18 cellular contexts compared by ENCODE assay signal in the genomic region with DNA sequence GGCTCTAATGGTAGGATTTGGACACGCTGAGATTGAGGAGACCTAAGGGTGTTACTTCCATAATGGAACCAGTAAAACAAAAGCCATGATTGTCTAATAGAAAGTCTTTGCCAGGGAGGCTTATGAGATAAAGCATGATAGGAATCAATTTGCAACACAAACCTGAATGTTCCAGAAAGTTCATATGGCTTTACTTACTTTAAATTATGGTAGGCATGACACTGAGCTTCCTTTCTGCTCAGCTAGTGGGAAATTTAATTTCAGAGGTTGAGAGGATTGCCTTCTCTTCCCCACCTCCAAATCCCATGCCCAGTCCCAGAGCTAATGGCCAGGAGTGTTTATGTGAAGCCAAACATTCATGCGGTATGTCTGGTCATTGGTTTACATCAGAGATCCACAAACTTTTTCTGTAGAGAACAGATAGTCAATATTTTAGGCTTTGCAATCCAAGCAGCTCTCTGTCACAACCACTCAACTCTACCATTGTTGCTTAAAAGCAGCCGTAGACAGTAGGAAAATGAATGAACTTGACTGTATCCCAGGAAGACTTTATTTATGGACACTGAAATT.
DNase-seq lines count a peak whose midpoint lies in the region; ATAC-seq and TF ChIP-seq lines count a peak whose summit lies in the region.
"Had no signal": no experiment of that assay in that cellular context is flagged by ENCODE, and none has a peak within 500 bp of the region (broad histone marks: within the 10 kb centered on the region; RNA-seq: fewer than 3 reads in every experiment).

No MANE protein-coding gene starts in this region.

- H3F3A ChIP-seq in GM23248 (ENCODE audit: insufficient read depth) (peaks cover 38% of the 10 kb centered on the region), SK-N-SH (replicated peaks; ENCODE audit: insufficient read depth) (peaks cover 27% of the 10 kb centered on the region)

- H3K27me3 Mint-ChIP-seq in activated T-helper 1 cell treated with anti-CD3 and anti-CD28 coated beads, Interleukin-12 subunit alpha, Interleukin-12 subunit beta, Interleukin-2, Interleukin-4 antibody, amounts not matched to agents 30 ng/mL and 10 ng/mL and 1 ng/mL, durations not matched to agents 14 hours and 24 hours and 36 hours (ENCODE audit: insufficient read depth) = peaks cover 43% of the 10 kb centered on the region

- H3K27me3 ChIP-seq in GM23248 (replicated peaks; ENCODE audit: insufficient read depth) = no peaks in the 10 kb centered on the region
- H3K27me3 ChIP-seq in SK-N-SH (ENCODE audit: insufficient read depth) = no peaks in the 10 kb centered on the region
- H3K27me3 ChIP-seq in stomach smooth muscle (ENCODE audit: control insufficient read depth in 1 of 2, insufficient read depth in 2 of 2, low read length in 2 of 2) = no peaks in the 10 kb centered on the region
- H3K27me3 ChIP-seq: body of pancreas, left lung had no signal

- peaks cover 21% of the 10 kb centered on the region for H3K4me1 Mint-ChIP-seq in activated T-helper 1 cell treated with anti-CD3 and anti-CD28 coated beads, Interleukin-12 subunit alpha, Interleukin-12 subunit beta, Interleukin-2, Interleukin-4 antibody, amounts not matched to agents 30 ng/mL and 10 ng/mL and 1 ng/mL, durations not matched to agents 14 hours and 24 hours and 36 hours (ENCODE audit: low read depth)

- no peak for TF ChIP-seq CTCF in SK-N-SH (IDR thresholded peaks at IDR 0.05)

- CTCF ChIA-PET in SK-N-SH (lab: Yijun Ruan, JAX) = interaction anchor here (1.4 to 2.1 kb wide), 2 partner anchors 16 to 63 kb away, joined by 3 to 6 read pairs; no protein-coding TSS in a partner anchor

- POLR2A ChIA-PET in SK-N-SH (lab: Yijun Ruan, JAX) = no interaction called here

- no peaks in the 10 kb centered on the region for H3K9me3 ChIP-seq in GM23248 (ENCODE audit: low read depth)
- H3K9me3 ChIP-seq in SK-N-SH = no peaks in the 10 kb centered on the region
- H3K9me3 ChIP-seq in stomach smooth muscle (ENCODE audit: control insufficient read depth in 2 of 2, low read length in 2 of 2) = no peaks in the 10 kb centered on the region
- H3K9me3 ChIP-seq: body of pancreas, left lung, thoracic aorta had no signal

- TF ChIP-seq RAD21 in SK-N-SH (IDR thresholded peaks at IDR 0.05; ENCODE audit: low read length) = no peak

- H3K4me3 ChIP-seq in GM23248 (no peak overlapping the region), SK-N-SH (ENCODE audit: low read depth in 2 of 2, low read length in 1 of 2) (no peak overlapping the region), stomach smooth muscle (ENCODE audit: low read length in 2 of 2) (no peak overlapping the region)
- H3K4me3 ChIP-seq: body of pancreas, left lung, thoracic aorta had no signal

- no peak overlapping the region for H3K4me3 Mint-ChIP-seq in activated T-helper 1 cell treated with anti-CD3 and anti-CD28 coated beads, Interleukin-12 subunit alpha, Interleukin-12 subunit beta, Interleukin-2, Interleukin-4 antibody, amounts not matched to agents 30 ng/mL and 10 ng/mL and 1 ng/mL, durations not matched to agents 14 hours and 24 hours and 36 hours
- H3K4me3 Mint-ChIP-seq: activated CD4-positive, alpha-beta T cell treated with anti-CD3 and anti-CD28 coated beads, Interleukin-2, amount 10 ng/mL, durations not matched to agents 7 days and 5 days; activated naive CD8-positive, alpha-beta T cell treated with anti-CD3 and anti-CD28 coated beads, Interleukin-2, amount 10 ng/mL, durations not matched to agents 7 days and 5 days had no signal

- no peak overlapping the region for H3K27ac Mint-ChIP-seq in activated T-helper 1 cell treated with anti-CD3 and anti-CD28 coated beads, Interleukin-12 subunit alpha, Interleukin-12 subunit beta, Interleukin-2, Interleukin-4 antibody, amounts not matched to agents 30 ng/mL and 10 ng/mL and 1 ng/mL, durations not matched to agents 14 hours and 24 hours and 36 hours
- H3K27ac Mint-ChIP-seq: activated CD4-positive, alpha-beta T cell treated with anti-CD3 and anti-CD28 coated beads, Interleukin-2, amount 10 ng/mL, durations not matched to agents 7 days and 5 days; activated naive CD8-positive, alpha-beta T cell treated with anti-CD3 and anti-CD28 coated beads, Interleukin-2, amount 10 ng/mL, durations not matched to agents 7 days and 5 days had no signal

- TF ChIP-seq EP300 in SK-N-SH (IDR thresholded peaks at IDR 0.05; ENCODE audit: borderline replicate concordance in 1 of 2, low read depth in 1 of 2, low read length in 1 of 2) = no peak

- WGBS in GM23248 (ENCODE audit: low coverage in 1 of 2, low lambda C conversion rate in 2 of 2, missing lambda C conversion rate in 2 of 2), 2 experiments = 96 to 100% methylated on average over 3 of the region's 3 CpGs
- 86% methylated on average over 3 of the region's 3 CpGs for WGBS in SK-N-SH (ENCODE audit: low lambda C conversion rate)

- H3K27ac ChIP-seq in GM23248 = peak overlapping the region; percentile 91
- peak overlapping the region; percentile 75 to 97; a peak in 3 of 4 replicates for H3K27ac ChIP-seq in SK-N-SH (ENCODE audit: low read depth in 2 of 2, low read length in 1 of 2)
- H3K27ac ChIP-seq in stomach smooth muscle (ENCODE audit: low read length) = peak overlapping the region; percentile 74

- H3K79me2 ChIP-seq in GM23248 (ENCODE audit: insufficient read depth) = no peaks in the 10 kb centered on the region
- H3K79me2 ChIP-seq in SK-N-SH (ENCODE audit: insufficient read depth) = no peaks in the 10 kb centered on the region

- H3K4me2 ChIP-seq in GM23248 (ENCODE audit: unreplicated experiment) (peak overlapping the region; percentile 56), SK-N-SH (peak overlapping the region; percentile 61)

- no peak for ATAC-seq in Right ventricle myocardium inferior

- H3K4me1 ChIP-seq in GM23248 (ENCODE audit: insufficient read depth) (peaks cover 29% of the 10 kb centered on the region), SK-N-SH (ENCODE audit: control insufficient read depth in 1 of 2, insufficient read depth in 2 of 2, low read depth in 1 of 2, low read length in 1 of 2) (peaks cover 0 to 20% of the 10 kb centered on the region in 2 experiments; a peak in 3 of 4 replicates), stomach smooth muscle (ENCODE audit: control insufficient read depth, insufficient read depth, low read length) (peaks cover 17% of the 10 kb centered on the region)

- H3K9me2 ChIP-seq in GM23248 (ENCODE audit: insufficient read depth) (no peaks in the 10 kb centered on the region), SK-N-SH (no peaks in the 10 kb centered on the region)

- intact Hi-C loops in activated T-helper 1 cell treated with anti-CD3 and anti-CD28 coated beads, Interleukin-12 subunit alpha, Interleukin-12 subunit beta, Interleukin-2, Interleukin-4 antibody, amounts not matched to agents 30 ng/mL and 10 ng/mL and 1 ng/mL, durations not matched to agents 14 hours and 24 hours and 36 hours (cut with micrococcal nuclease) = no loop called here
- intact Hi-C loops in Right ventricle myocardium inferior (cut with DNase I) = no loop called here

- no peaks in the 10 kb centered on the region for H3K36me3 ChIP-seq in GM23248 (ENCODE audit: low read depth)
- H3K36me3 ChIP-seq in SK-N-SH (replicated peaks in 1 of 2; ENCODE audit: control insufficient read depth in 1 of 2, insufficient read depth in 2 of 2, low read length in 1 of 2) = no peaks in the 10 kb centered on the region
- H3K36me3 ChIP-seq in stomach smooth muscle (ENCODE audit: control insufficient read depth in 2 of 2, insufficient read depth in 2 of 2, low read length in 2 of 2) = no peaks in the 10 kb centered on the region
- H3K36me3 ChIP-seq: left lung, thoracic aorta had no signal

- no peak overlapping the region for H2AFZ ChIP-seq in GM23248
- H2AFZ ChIP-seq in SK-N-SH (ENCODE audit: low read depth) = 0 out of 2 replicates have a peak overlapping the region, but pooled peaks have one; percentile 81

- H3K9ac ChIP-seq in GM23248 = no peak overlapping the region
- H3K9ac ChIP-seq in SK-N-SH = peak overlapping the region; percentile 71; the same call in 1 of the 2 replicates
- no peak overlapping the region for H3K9ac ChIP-seq in stomach smooth muscle (ENCODE audit: low read length in 2 of 2)
- H3K9ac ChIP-seq: KMS-11 had no signal

- H3K9me3 Mint-ChIP-seq in activated T-helper 1 cell treated with anti-CD3 and anti-CD28 coated beads, Interleukin-12 subunit alpha, Interleukin-12 subunit beta, Interleukin-2, Interleukin-4 antibody, amounts not matched to agents 30 ng/mL and 10 ng/mL and 1 ng/mL, durations not matched to agents 14 hours and 24 hours and 36 hours = no peaks in the 10 kb centered on the region
- H3K9me3 Mint-ChIP-seq: activated CD4-positive, alpha-beta T cell treated with anti-CD3 and anti-CD28 coated beads, Interleukin-2, amount 10 ng/mL, durations not matched to agents 7 days and 5 days had no signal

- H4K20me1 ChIP-seq in GM23248 (ENCODE audit: insufficient read depth) (no peaks in the 10 kb centered on the region), SK-N-SH (ENCODE audit: insufficient read depth) (no peaks in the 10 kb centered on the region)

- in situ Hi-C loops in GM23248 (cut with MboI) = no loop called here

- DNase-seq in GM23248 = no peak
- no peak for DNase-seq in SK-N-SH
- peak; percentile 55 for DNase-seq in fibroblast of peridontal ligament (ENCODE audit: extremely low read depth)
- DNase-seq in activated T-helper 1 cell treated with anti-CD3 and anti-CD28 coated beads, Interleukin-12 subunit alpha, Interleukin-12 subunit beta, Interleukin-2, Interleukin-4 antibody, amounts not matched to agents 30 ng/mL and 10 ng/mL and 1 ng/mL, durations not matched to agents 14 hours and 24 hours and 36 hours (ENCODE audit: low spot score) = no peak
- DNase-seq in Right ventricle myocardium inferior (ENCODE audit: missing footprints) = no peak
- no peak for DNase-seq in NCI-H1092 (lab: John Stamatoyannopoulos, UW)
- DNase-seq in OCI-M1 (lab: John Stamatoyannopoulos, UW) = no peak
- DNase-seq: activated CD4-positive, alpha-beta T cell treated with anti-CD3 and anti-CD28 coated beads, Interleukin-2, amount 10 ng/mL, durations not matched to agents 7 days and 5 days; activated naive CD8-positive, alpha-beta T cell treated with anti-CD3 and anti-CD28 coated beads, Interleukin-2, amount 10 ng/mL, durations not matched to agents 7 days and 5 days; left lung; midbrain; MV-4-11; NCI-H1694; NCI-H69 had no signal

- no peaks in the 10 kb centered on the region for H3K36me3 Mint-ChIP-seq in activated T-helper 1 cell treated with anti-CD3 and anti-CD28 coated beads, Interleukin-12 subunit alpha, Interleukin-12 subunit beta, Interleukin-2, Interleukin-4 antibody, amounts not matched to agents 30 ng/mL and 10 ng/mL and 1 ng/mL, durations not matched to agents 14 hours and 24 hours and 36 hours (ENCODE audit: low read depth)
- H3K36me3 Mint-ChIP-seq: activated naive CD8-positive, alpha-beta T cell treated with anti-CD3 and anti-CD28 coated beads, Interleukin-2, amount 10 ng/mL, durations not matched to agents 7 days and 5 days had no signal

TF ChIP-seq in SK-N-SH, 30 proteins besides CTCF, POLR2A, EP300 and RAD21 (continues in another document):
- no peak for TF ChIP-seq POLR2AphosphoS5 (IDR thresholded peaks at IDR 0.05; ENCODE audit: low read depth, low read length)
- no peak for TF ChIP-seq NRF1 (IDR thresholded peaks at IDR 0.05; ENCODE audit: low read depth, low read length)
- no peak for TF ChIP-seq SMC3 (IDR thresholded peaks at IDR 0.05; ENCODE audit: low read depth, low read length)
- no peak for TF ChIP-seq TCF12 (IDR thresholded peaks at IDR 0.05)
- TF ChIP-seq FOXM1 (IDR thresholded peaks at IDR 0.05; ENCODE audit: low read depth) = no peak
- no peak for TF ChIP-seq RXRA (IDR thresholded peaks at IDR 0.05; ENCODE audit: borderline replicate concordance, low read depth)
